Comparison of ENCODE assay signal across 9 cellular contexts in genomic region chr1:16143566-16144324, GRCh38. TPM values are rescaled to one million over a fixed set of nuclear protein-coding genes. Genes with fewer than 3 reads are reported as not detected.
DNase-seq lines count a peak whose midpoint lies in the region; ATAC-seq and TF ChIP-seq lines count a peak whose summit lies in the region.
"Had no signal": no experiment of that assay in that cellular context is flagged by ENCODE, and none has a peak within 500 bp of the region (broad histone marks: within the 10 kb centered on the region; RNA-seq: fewer than 3 reads in every experiment).

No MANE protein-coding gene starts in this region.

- H3K27me3 ChIP-seq in Peyer's patch, result no peaks in the 10 kb centered on the region
- H3K27me3 ChIP-seq in gastroesophageal sphincter, result no peaks in the 10 kb centered on the region
- no peaks in the 10 kb centered on the region for H3K27me3 ChIP-seq in CD8-positive, alpha-beta memory T cell (ENCODE audit: insufficient read depth, low read length, poor library complexity, severe bottlenecking)

- TF ChIP-seq POLR2A in Peyer's patch (IDR thresholded peaks at IDR 0.05) (peak in 1 of 2 donors; percentile 73), gastroesophageal sphincter (IDR thresholded peaks at IDR 0.05) (no peak)

- peaks cover 0 to 8% (median 0%) of the 10 kb centered on the region in 3 donors for H3K4me1 Mint-ChIP-seq in CD8-positive, alpha-beta memory T cell

- peak overlapping the region; percentile 10 to 94 (median 80) for H3K27ac ChIP-seq in Peyer's patch
- peak overlapping the region in 3 of 4 donors; percentile 78 to 83 (median 82) for H3K27ac ChIP-seq in gastroesophageal sphincter
- H3K27ac ChIP-seq in CD8-positive, alpha-beta memory T cell (ENCODE audit: low read depth, low read length), result no peak overlapping the region

- no peaks in the 10 kb centered on the region for H3K36me3 Mint-ChIP-seq in CD8-positive, alpha-beta memory T cell
- H3K36me3 Mint-ChIP-seq: activated CD4-positive, alpha-beta memory T cell treated with anti-CD3 and anti-CD28 coated beads for 36 hours had no signal

- WGBS in gastroesophageal sphincter (ENCODE audit: low coverage in 1 of 2), 2 donors, result 100% methylated on average over 1 to 2 of the region's 18 CpGs

- POLR2A ChIA-PET in CD8-positive, alpha-beta memory T cell (lab: Charles Lee), result no interaction called here

- H3K4me3 Mint-ChIP-seq in CD8-positive, alpha-beta memory T cell, result no peak overlapping the region
- H3K4me3 Mint-ChIP-seq: activated CD4-positive, alpha-beta memory T cell treated with anti-CD3 and anti-CD28 coated beads for 36 hours had no signal

- H3K27ac Mint-ChIP-seq in CD8-positive, alpha-beta memory T cell, result no peak overlapping the region
- H3K27ac Mint-ChIP-seq: activated CD4-positive, alpha-beta memory T cell treated with anti-CD3 and anti-CD28 coated beads for 36 hours had no signal

- H3K9me3 Mint-ChIP-seq in CD8-positive, alpha-beta memory T cell, result no peaks in the 10 kb centered on the region
- H3K9me3 Mint-ChIP-seq: activated CD4-positive, alpha-beta memory T cell treated with anti-CD3 and anti-CD28 coated beads for 36 hours had no signal

- ATAC-seq in gastroesophageal sphincter (no peak), HG02970 (IDR thresholded peaks at IDR 0.05; ENCODE audit: low FRiP score, unreplicated experiment) (no peak)

- H3K27me3 Mint-ChIP-seq in CD8-positive, alpha-beta memory T cell, result peaks cover 2 to 9% of the 10 kb centered on the region in 2 donors
- H3K27me3 Mint-ChIP-seq: activated CD4-positive, alpha-beta memory T cell treated with anti-CD3 and anti-CD28 coated beads for 36 hours had no signal

- no peak for TF ChIP-seq EP300 in gastroesophageal sphincter (IDR thresholded peaks at IDR 0.05)

- DNase-seq in ELF-1 (ENCODE audit: low read depth, low spot score) (peak; percentile 72), Peyer's patch (peak in 2 of 3 donors; percentile 89), renal cortical epithelial cell (ENCODE audit: low read depth) (peak; percentile 53)
- no peak for DNase-seq in activated CD8-positive, alpha-beta memory T cell treated with anti-CD3 and anti-CD28 coated beads, Interleukin-2, amount 50 U/mL, for 48 hours
- no peak for DNase-seq in CD8-positive, alpha-beta memory T cell
- no peak for DNase-seq in activated CD8-positive, alpha-beta memory T cell treated with anti-CD3 and anti-CD28 coated beads for 24 hours
- DNase-seq: activated CD4-positive, alpha-beta memory T cell treated with anti-CD3 and anti-CD28 coated beads for 36 hours had no signal

- peak in 1 of 6 experiments; percentile 1 for TF ChIP-seq CTCF in Peyer's patch (IDR thresholded peaks at IDR 0.05)
- no peak for TF ChIP-seq CTCF in gastroesophageal sphincter (IDR thresholded peaks at IDR 0.05)

- CTCF ChIA-PET in CD8-positive, alpha-beta memory T cell (lab: Charles Lee), result no interaction called here

- H3K36me3 ChIP-seq in Peyer's patch (peaks cover 0 to 28% (median 0%) of the 10 kb centered on the region in 3 donors), gastroesophageal sphincter (peaks cover 0 to 18% of the 10 kb centered on the region in 2 donors)
- no peaks in the 10 kb centered on the region for H3K36me3 ChIP-seq in CD8-positive, alpha-beta memory T cell (ENCODE audit: insufficient read depth, low read length)

- H3K4me3 ChIP-seq in Peyer's patch (peak overlapping the region in 2 of 4 donors; percentile 1 to 17), gastroesophageal sphincter (no peak overlapping the region)
- H3K4me3 ChIP-seq in CD8-positive, alpha-beta memory T cell (ENCODE audit: low read length), result no peak overlapping the region

- no peaks in the 10 kb centered on the region for H3K9me3 ChIP-seq in Peyer's patch
- no peaks in the 10 kb centered on the region for H3K9me3 ChIP-seq in gastroesophageal sphincter
- H3K9me3 ChIP-seq in CD8-positive, alpha-beta memory T cell (ENCODE audit: low read length), result no peaks in the 10 kb centered on the region

- H3K4me1 ChIP-seq in Peyer's patch, result peaks cover 0 to 37% (median 10%) of the 10 kb centered on the region in 4 donors
- H3K4me1 ChIP-seq in gastroesophageal sphincter, result peaks cover 0 to 66% (median 30%) of the 10 kb centered on the region in 3 donors
- H3K4me1 ChIP-seq in CD8-positive, alpha-beta memory T cell (ENCODE audit: insufficient read depth, low read length), result peaks cover 14% of the 10 kb centered on the region

RNA-seq across cellular contexts. Expression of gene EPHA2, which starts 12.1 kb away (rescaled TPM):
- 10 to 100 TPM; 23.5 to 42.6 (median 35.5) TPM for total RNA-seq in Peyer's patch
- total RNA-seq in gastroesophageal sphincter, result 10 to 100 TPM in 2 of 4 donors, 1 to 10 TPM in 2; 8.9 to 16.1 (median 12.4) TPM
- total RNA-seq in renal cortical epithelial cell, result 104 and 146 TPM in 2 replicates
- total RNA-seq in CD8-positive, alpha-beta memory T cell, result not detected
- not detected for polyA plus RNA-seq in CD8-positive, alpha-beta memory T cell

Comparison
In these comparisons a context has a peak if more than half of its experiments do, and no peak if none do; other contexts are left out.
1. DNase-seq: peak in ELF-1 (single experiment), Peyer's patch (2 of 3) and renal cortical epithelial cell (single experiment); none in activated CD8-positive, alpha-beta memory T cell treated with anti-CD3 and anti-CD28 coated beads, Interleukin-2, amount 50 U/mL, for 48 hours (single experiment), CD8-positive, alpha-beta memory T cell (0 of 5) and activated CD8-positive, alpha-beta memory T cell treated with anti-CD3 and anti-CD28 coated beads for 24 hours (single experiment).
2. RNA of gene EPHA2, which starts 12.1 kb away (total RNA-seq): 104 to 146 TPM in renal cortical epithelial cell, 23.5 to 42.6 TPM in Peyer's patch and 8.9 to 16.1 TPM in gastroesophageal sphincter; not detected in CD8-positive, alpha-beta memory T cell; every median in the first group is over 4 times any median in the second.